ENCODE assay signal across 11 cellular contexts in the genomic region with DNA sequence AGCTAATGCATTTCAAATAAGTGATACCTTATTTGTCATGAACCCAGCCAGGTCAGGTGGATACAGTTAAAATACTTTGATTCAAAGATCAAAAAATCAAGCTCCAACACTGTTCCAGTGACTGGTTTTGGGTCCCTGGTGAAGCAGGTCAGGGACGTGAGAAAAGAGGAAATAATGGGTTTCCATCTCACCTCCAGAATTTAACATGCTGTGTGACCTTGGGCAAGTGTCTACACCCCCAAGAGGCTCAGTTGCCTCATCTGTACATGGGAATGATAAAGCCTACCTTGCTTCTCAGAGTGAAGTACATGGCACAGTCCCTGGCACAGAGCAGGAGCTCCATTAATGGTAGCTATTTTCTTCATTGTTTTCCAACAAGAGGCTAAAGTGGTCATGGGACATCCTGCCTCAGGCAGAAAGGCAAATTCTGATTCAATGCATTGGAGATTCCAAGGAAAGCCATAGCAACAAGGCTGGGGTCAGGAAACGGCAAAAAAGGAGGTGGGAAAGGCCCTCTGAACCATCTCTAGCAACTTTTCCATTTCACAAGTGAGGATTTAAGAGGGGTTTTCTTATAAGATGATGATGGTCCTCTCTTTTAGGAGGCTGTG.
DNase-seq lines count a peak whose midpoint lies in the region; ATAC-seq and TF ChIP-seq lines count a peak whose summit lies in the region.
"Had no signal": no experiment of that assay in that cellular context is flagged by ENCODE, and none has a peak within 500 bp of the region (broad histone marks: within the 10 kb centered on the region; RNA-seq: fewer than 3 reads in every experiment).

No MANE protein-coding gene starts in this region.

- DNase-seq in endothelial cell (ENCODE audit: low spot score) (no peak), renal cortical epithelial cell (ENCODE audit: low read depth) (peak; percentile 16), NCI-H2107 (lab: John Stamatoyannopoulos, UW) (no peak)
- DNase-seq in activated CD4-positive, alpha-beta T cell treated with anti-CD3 and anti-CD28 coated beads, Interleukin-2, amount 50 U/mL, for 4 hours, result no peak
- DNase-seq in activated naive CD4-positive, alpha-beta T cell treated with anti-CD3 and anti-CD28 coated beads, Interleukin-2, amount 10 ng/mL, durations not matched to agents 7 days and 5 days, result no peak
- DNase-seq: C1 segment of cervical spinal cord, hippocampal formation, NCI-H446 treated with DMSO at 0.1 percent for 48 hours had no signal

- ATAC-seq in GM18511 (IDR thresholded peaks at IDR 0.05; ENCODE audit: unreplicated experiment) (peak; percentile 3), HG03060 (IDR thresholded peaks at IDR 0.05; ENCODE audit: low read depth, unreplicated experiment) (peak; percentile 12), HG03354 (IDR thresholded peaks at IDR 0.05; ENCODE audit: poor library complexity, severe bottlenecking, unreplicated experiment) (no peak)

- H3K36me3 Mint-ChIP-seq in endothelial cell (ENCODE audit: low read depth, unreplicated experiment), result peaks cover 10% of the 10 kb centered on the region
- H3K36me3 Mint-ChIP-seq in activated naive CD4-positive, alpha-beta T cell treated with anti-CD3 and anti-CD28 coated beads, Interleukin-2, amount 10 ng/mL, durations not matched to agents 7 days and 5 days, result peaks cover 6% of the 10 kb centered on the region

- H3K9me3 Mint-ChIP-seq in endothelial cell (ENCODE audit: unreplicated experiment), result no peaks in the 10 kb centered on the region
- peaks cover 13% of the 10 kb centered on the region for H3K9me3 Mint-ChIP-seq in activated naive CD4-positive, alpha-beta T cell treated with anti-CD3 and anti-CD28 coated beads, Interleukin-2, amount 10 ng/mL, durations not matched to agents 7 days and 5 days

- CTCF ChIA-PET in activated naive CD4-positive, alpha-beta T cell treated with anti-CD3 and anti-CD28 coated beads, Interleukin-2, amount 10 ng/mL, durations not matched to agents 7 days and 5 days (lab: Charles Lee), result no interaction called here

- peak overlapping the region; percentile 98 for H3K27ac Mint-ChIP-seq in endothelial cell (ENCODE audit: unreplicated experiment)
- H3K27ac Mint-ChIP-seq in activated naive CD4-positive, alpha-beta T cell treated with anti-CD3 and anti-CD28 coated beads, Interleukin-2, amount 10 ng/mL, durations not matched to agents 7 days and 5 days, result no peak overlapping the region

- no peak overlapping the region for H3K4me3 Mint-ChIP-seq in endothelial cell (ENCODE audit: unreplicated experiment)
- H3K4me3 Mint-ChIP-seq in activated naive CD4-positive, alpha-beta T cell treated with anti-CD3 and anti-CD28 coated beads, Interleukin-2, amount 10 ng/mL, durations not matched to agents 7 days and 5 days, result no peak overlapping the region

- peaks cover 13% of the 10 kb centered on the region for H3K27me3 Mint-ChIP-seq in endothelial cell (ENCODE audit: unreplicated experiment)
- H3K27me3 Mint-ChIP-seq in activated naive CD4-positive, alpha-beta T cell treated with anti-CD3 and anti-CD28 coated beads, Interleukin-2, amount 10 ng/mL, durations not matched to agents 7 days and 5 days, result peaks cover 5% of the 10 kb centered on the region

- TF ChIP-seq CTCF in endothelial cell (IDR thresholded peaks at IDR 0.05; ENCODE audit: unreplicated experiment), result no peak

- H3K4me1 Mint-ChIP-seq in endothelial cell (ENCODE audit: unreplicated experiment), result peaks cover 27% of the 10 kb centered on the region
- H3K4me1 Mint-ChIP-seq in activated naive CD4-positive, alpha-beta T cell treated with anti-CD3 and anti-CD28 coated beads, Interleukin-2, amount 10 ng/mL, durations not matched to agents 7 days and 5 days, result no peaks in the 10 kb centered on the region
